ENCODE assay signal across 9 cellular contexts in the genomic region with DNA sequence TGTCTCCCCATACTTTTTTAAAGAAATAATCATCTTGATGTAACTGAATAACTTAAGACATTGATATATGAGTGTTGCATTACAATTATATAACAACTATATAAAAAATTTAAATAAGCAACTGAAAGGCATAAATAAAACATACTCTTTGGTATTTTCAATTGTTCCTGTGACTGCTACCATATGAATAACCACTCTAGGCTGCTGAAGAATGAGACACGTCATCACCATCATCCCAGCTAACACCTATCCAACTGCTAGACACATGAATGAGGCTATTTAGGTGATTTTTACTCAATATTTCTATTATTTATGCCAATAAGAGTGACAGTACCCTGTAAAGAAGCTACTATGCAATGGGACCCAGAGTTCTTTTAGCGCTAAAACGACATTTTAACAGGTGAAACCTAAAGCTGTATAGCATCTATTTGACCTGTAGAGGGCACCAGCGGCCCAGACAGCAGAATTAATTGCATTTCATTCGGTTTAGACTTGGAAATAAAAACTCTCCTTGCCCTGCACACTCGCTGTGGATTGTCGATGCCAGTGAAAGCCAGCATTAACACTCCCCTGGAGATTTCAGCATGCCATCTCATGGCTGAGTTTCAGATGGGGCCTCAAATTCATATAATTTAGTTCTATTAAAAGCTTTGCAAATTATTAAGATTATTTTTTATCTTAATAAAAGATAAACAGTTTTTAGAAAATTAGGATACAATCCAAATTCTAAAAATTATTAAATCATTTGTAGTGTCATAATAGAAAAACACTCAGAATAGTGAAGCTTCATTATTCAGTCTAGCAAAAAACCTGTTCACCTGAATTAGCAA.
DNase-seq lines count a peak whose midpoint lies in the region; ATAC-seq and TF ChIP-seq lines count a peak whose summit lies in the region.
"Had no signal": no experiment of that assay in that cellular context is flagged by ENCODE, and none has a peak within 500 bp of the region (broad histone marks: within the 10 kb centered on the region; RNA-seq: fewer than 3 reads in every experiment).

No MANE protein-coding gene starts in this region.

- H3F3A ChIP-seq in DOHH2 (ENCODE audit: control insufficient read depth, insufficient read depth): 0 out of 2 replicates have a peak, but pooled peaks cover 4% of the 10 kb centered on the region

- H3K4me1 ChIP-seq in DOHH2 (ENCODE audit: control insufficient read depth, low read length) (no peaks in the 10 kb centered on the region), trophoblast cell (ENCODE audit: control insufficient read depth in 1 of 2, insufficient read depth in 2 of 2, low read length in 2 of 2) (no peaks in the 10 kb centered on the region)
- H3K4me1 ChIP-seq in effector memory CD4-positive, alpha-beta T cell (ENCODE audit: control insufficient read depth, insufficient read depth, low read length, poor library complexity, severe bottlenecking): no peaks in the 10 kb centered on the region

- no CpG with 5 or more reads among the region's 7 CpGs for WGBS in trophoblast cell (ENCODE audit: extremely low coverage, insufficient coverage, insufficient read length)

- no peaks in the 10 kb centered on the region for H3K9me2 ChIP-seq in DOHH2 (replicated peaks; ENCODE audit: control insufficient read depth, low read length)

- no peaks in the 10 kb centered on the region for H3K9me3 Mint-ChIP-seq in activated CD8-positive, alpha-beta T cell treated with anti-CD3 and anti-CD28 coated beads, Interleukin-2, amount 10 ng/mL, durations not matched to agents 7 days and 5 days (ENCODE audit: insufficient read depth)
- H3K9me3 Mint-ChIP-seq: activated naive CD4-positive, alpha-beta T cell treated with anti-CD3 and anti-CD28 coated beads, Interleukin-2, amount 50 U/mL, for 24 hours had no signal

- no peak overlapping the region for H2BK120ac ChIP-seq in trophoblast cell (ENCODE audit: insufficient read depth, low read length, poor library complexity)

- 0 out of 2 replicates have a peak overlapping the region, but pooled peaks have one; percentile 26 for H3K4me2 ChIP-seq in DOHH2 (ENCODE audit: low read length)
- no peak overlapping the region for H3K4me2 ChIP-seq in trophoblast cell (ENCODE audit: low read length)

- H3K4ac ChIP-seq in trophoblast cell (ENCODE audit: low read depth, low read length): no peak overlapping the region

- H3K79me2 ChIP-seq in DOHH2 (ENCODE audit: control insufficient read depth, low read length) (no peaks in the 10 kb centered on the region), trophoblast cell (ENCODE audit: control insufficient read depth, insufficient read depth, low read length, poor library complexity) (no peaks in the 10 kb centered on the region)

- H3K23ac ChIP-seq in trophoblast cell (ENCODE audit: low read length): no peak overlapping the region

- no peaks in the 10 kb centered on the region for H3K27me3 Mint-ChIP-seq in activated CD8-positive, alpha-beta T cell treated with anti-CD3 and anti-CD28 coated beads, Interleukin-2, amount 10 ng/mL, durations not matched to agents 7 days and 5 days (ENCODE audit: low read depth)
- H3K27me3 Mint-ChIP-seq: activated naive CD4-positive, alpha-beta T cell treated with anti-CD3 and anti-CD28 coated beads, Interleukin-2, amount 50 U/mL, for 24 hours had no signal

- ATAC-seq in HG03469 (IDR thresholded peaks at IDR 0.05; ENCODE audit: unreplicated experiment): peak; percentile 72
- peak; percentile 44 for ATAC-seq in activated CD8-positive, alpha-beta T cell treated with anti-CD3 and anti-CD28 coated beads, Interleukin-2, amount 10 ng/mL, durations not matched to agents 7 days and 5 days

- peak; percentile 30 for DNase-seq in GM20000 (ENCODE audit: low spot score)
- DNase-seq in NCI-H460 (ENCODE audit: extremely low read depth, low read depth): peak; percentile 72
- peak; percentile 57 for DNase-seq in activated CD8-positive, alpha-beta T cell treated with anti-CD3 and anti-CD28 coated beads, Interleukin-2, amount 10 ng/mL, durations not matched to agents 7 days and 5 days
- peak; percentile 40 for DNase-seq in foreskin melanocyte
- DNase-seq in trophoblast cell: peak; percentile 53 to 82
- no peak for DNase-seq in effector memory CD4-positive, alpha-beta T cell

- POLR2A ChIA-PET in activated CD8-positive, alpha-beta T cell treated with anti-CD3 and anti-CD28 coated beads, Interleukin-2, amount 10 ng/mL, durations not matched to agents 7 days and 5 days (lab: Charles Lee): no interaction called here

- H2AFZ ChIP-seq in trophoblast cell (ENCODE audit: insufficient read depth, low read length, poor library complexity): no peak overlapping the region

- no peak overlapping the region for H3K27ac ChIP-seq in DOHH2 (ENCODE audit: low read depth, low read length)
- H3K27ac ChIP-seq in trophoblast cell (ENCODE audit: low read depth, low read length): no peak overlapping the region
- no peak overlapping the region for H3K27ac ChIP-seq in effector memory CD4-positive, alpha-beta T cell (ENCODE audit: insufficient read depth, low read length, poor library complexity, severe bottlenecking)

- no peak overlapping the region for H4K8ac ChIP-seq in trophoblast cell (ENCODE audit: low read depth, low read length)

- TF ChIP-seq CTCF in DOHH2 (IDR thresholded peaks at IDR 0.05; ENCODE audit: low read depth, low read length, poor library complexity, severe bottlenecking) (peak; percentile 82), GM20000 (IDR thresholded peaks at IDR 0.05; ENCODE audit: extremely low read depth, missing control alignments) (peak; percentile 84)

- no peak overlapping the region for H3K4me3 Mint-ChIP-seq in activated CD8-positive, alpha-beta T cell treated with anti-CD3 and anti-CD28 coated beads, Interleukin-2, amount 10 ng/mL, durations not matched to agents 7 days and 5 days
- H3K4me3 Mint-ChIP-seq: activated naive CD4-positive, alpha-beta T cell treated with anti-CD3 and anti-CD28 coated beads, Interleukin-2, amount 50 U/mL, for 24 hours had no signal

- H4K20me1 ChIP-seq in DOHH2 (ENCODE audit: control insufficient read depth, insufficient read depth, low read depth, low read length): no peaks in the 10 kb centered on the region

- no peak overlapping the region for H2BK5ac ChIP-seq in trophoblast cell (ENCODE audit: low read depth, low read length, poor library complexity)

- no peak overlapping the region for H3K14ac ChIP-seq in trophoblast cell (ENCODE audit: low read length)

- no peak overlapping the region for H2BK12ac ChIP-seq in trophoblast cell (ENCODE audit: low read length)

- H4K12ac ChIP-seq in trophoblast cell (ENCODE audit: low read depth, low read length): no peak overlapping the region

- H3K4me3 ChIP-seq in DOHH2 (ENCODE audit: low read length) (no peak overlapping the region), trophoblast cell (ENCODE audit: low read depth, low read length) (no peak overlapping the region)
- no peak overlapping the region for H3K4me3 ChIP-seq in effector memory CD4-positive, alpha-beta T cell (ENCODE audit: insufficient read depth, low read depth, low read length, poor library complexity, severe bottlenecking)

- H3K9me3 ChIP-seq in DOHH2 (ENCODE audit: control insufficient read depth, insufficient read depth, low read length) (no peaks in the 10 kb centered on the region), trophoblast cell (ENCODE audit: insufficient read depth, low read depth, low read length) (no peaks in the 10 kb centered on the region)
- H3K9me3 ChIP-seq in effector memory CD4-positive, alpha-beta T cell (ENCODE audit: control insufficient read depth, low read length): no peaks in the 10 kb centered on the region

- no peak overlapping the region for H3K9ac ChIP-seq in trophoblast cell (ENCODE audit: low read length)

- H3K79me1 ChIP-seq in trophoblast cell (ENCODE audit: low read length): no peaks in the 10 kb centered on the region

- no peaks in the 10 kb centered on the region for H3K36me3 Mint-ChIP-seq in activated CD8-positive, alpha-beta T cell treated with anti-CD3 and anti-CD28 coated beads, Interleukin-2, amount 10 ng/mL, durations not matched to agents 7 days and 5 days (ENCODE audit: low read depth)
- H3K36me3 Mint-ChIP-seq: activated naive CD4-positive, alpha-beta T cell treated with anti-CD3 and anti-CD28 coated beads, Interleukin-2, amount 50 U/mL, for 24 hours had no signal

- H3K27ac Mint-ChIP-seq in activated CD8-positive, alpha-beta T cell treated with anti-CD3 and anti-CD28 coated beads, Interleukin-2, amount 10 ng/mL, durations not matched to agents 7 days and 5 days: no peak overlapping the region
- H3K27ac Mint-ChIP-seq: activated naive CD4-positive, alpha-beta T cell treated with anti-CD3 and anti-CD28 coated beads, Interleukin-2, amount 50 U/mL, for 24 hours had no signal

- H3K4me1 Mint-ChIP-seq in activated CD8-positive, alpha-beta T cell treated with anti-CD3 and anti-CD28 coated beads, Interleukin-2, amount 10 ng/mL, durations not matched to agents 7 days and 5 days (ENCODE audit: low read depth): no peaks in the 10 kb centered on the region
- H3K4me1 Mint-ChIP-seq: activated naive CD4-positive, alpha-beta T cell treated with anti-CD3 and anti-CD28 coated beads, Interleukin-2, amount 50 U/mL, for 24 hours had no signal

- CTCF ChIA-PET in activated CD8-positive, alpha-beta T cell treated with anti-CD3 and anti-CD28 coated beads, Interleukin-2, amount 10 ng/mL, durations not matched to agents 7 days and 5 days (lab: Charles Lee): interaction anchor here (0.6 to 2.5 kb wide), 10 partner anchors 9 to 615 kb away, joined by 3 to 22 read pairs (median 4); partner anchors contain the start of gene MAP2

- peaks cover 5% of the 10 kb centered on the region for H3K27me3 ChIP-seq in DOHH2 (ENCODE audit: control insufficient read depth, low read length)
- no peaks in the 10 kb centered on the region for H3K27me3 ChIP-seq in trophoblast cell (ENCODE audit: insufficient read depth, low read length)
- H3K27me3 ChIP-seq in effector memory CD4-positive, alpha-beta T cell (replicated peaks; ENCODE audit: control insufficient read depth, insufficient read depth, low read length, poor library complexity, severe bottlenecking): no peaks in the 10 kb centered on the region

- no peak overlapping the region for H2AK5ac ChIP-seq in trophoblast cell (ENCODE audit: low read length)

- H3K36me3 ChIP-seq in DOHH2 (ENCODE audit: control insufficient read depth, low read length) (no peaks in the 10 kb centered on the region), trophoblast cell (ENCODE audit: control insufficient read depth in 1 of 2, insufficient read depth in 2 of 2, low read length in 2 of 2) (no peaks in the 10 kb centered on the region)
- H3K36me3 ChIP-seq in effector memory CD4-positive, alpha-beta T cell (ENCODE audit: control insufficient read depth, insufficient read depth, low read length): no peaks in the 10 kb centered on the region

- no peak overlapping the region for H4K91ac ChIP-seq in trophoblast cell (ENCODE audit: low read depth, low read length)

- H3K18ac ChIP-seq in trophoblast cell (ENCODE audit: low read length): no peak overlapping the region

Comparison
In these comparisons a context has a peak if more than half of its experiments do, and no peak if none do; other contexts are left out.
1. DNase-seq: peak in GM20000 (single experiment), NCI-H460 (single experiment), activated CD8-positive, alpha-beta T cell treated with anti-CD3 and anti-CD28 coated beads, Interleukin-2, amount 10 ng/mL, durations not matched to agents 7 days and 5 days (single experiment), foreskin melanocyte (single experiment) and trophoblast cell (2 of 2); none in effector memory CD4-positive, alpha-beta T cell (0 of 3).